8 cellular contexts compared by ENCODE assay signal in the genomic region with DNA sequence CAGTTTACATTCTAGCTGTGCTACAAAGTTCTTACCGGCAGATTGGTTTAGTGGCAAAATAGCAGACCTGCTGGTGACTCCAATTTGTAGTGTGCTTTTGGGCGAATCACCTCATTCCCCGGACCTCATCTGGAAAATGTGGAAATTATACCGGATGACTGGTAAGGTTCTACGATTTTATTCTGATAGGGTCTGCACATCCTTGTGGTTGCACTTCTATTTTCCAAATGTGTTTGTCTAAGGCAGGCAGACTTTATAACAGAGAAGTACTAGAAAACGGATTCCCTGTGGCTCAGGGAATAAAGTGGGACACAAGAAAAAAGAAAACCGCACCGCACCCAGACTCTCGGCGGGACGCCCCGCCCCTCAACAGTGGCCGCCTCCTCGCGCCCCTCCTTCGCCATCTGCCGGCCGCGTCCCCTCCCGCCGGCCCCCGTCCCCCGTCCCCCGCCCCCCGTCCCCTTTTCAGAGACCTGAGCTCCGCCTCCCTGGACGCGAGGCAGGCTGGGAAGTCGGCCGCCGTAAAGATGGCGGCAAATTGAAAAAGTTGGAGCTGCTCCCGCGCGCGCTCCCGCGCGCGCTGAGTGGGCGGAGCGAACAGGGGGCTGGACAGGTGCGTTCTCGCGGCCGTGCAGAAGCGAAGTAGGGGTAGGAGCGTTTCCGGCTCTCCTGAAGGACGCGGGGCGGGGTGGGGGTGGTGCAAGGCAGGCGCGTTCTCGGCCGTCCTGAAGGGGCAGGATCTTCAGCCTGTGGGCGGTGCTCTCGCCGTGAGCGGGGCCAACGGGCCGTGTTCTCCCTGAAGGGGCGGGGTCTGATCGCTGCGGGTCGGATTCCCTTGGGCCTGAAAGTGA. TPM values are rescaled to one million over a fixed set of nuclear protein-coding genes. Genes with fewer than 3 reads are reported as not detected.
A peak's percentile ranks its signal among the peaks of the same experiment; 100 is the strongest.
DNase-seq lines count a peak whose midpoint lies in the region; ATAC-seq and TF ChIP-seq lines count a peak whose summit lies in the region.

No MANE protein-coding gene starts in this region.

- H2BK120ac ChIP-seq in H9 (ENCODE audit: low read depth, low read length, poor library complexity, severe bottlenecking) = no peak overlapping the region

- TF ChIP-seq EP300 in neural cell (conservative IDR thresholded peaks at IDR 0.05; ENCODE audit: poor library complexity, severe bottlenecking) = no peak

- H3K23ac ChIP-seq in H9 (ENCODE audit: insufficient read length, low read depth, low read length) = no peak overlapping the region

- H3K4me1 Mint-ChIP-seq in H9 = peaks cover 12 to 14% of the 10 kb centered on the region in 2 experiments
- H3K4me1 Mint-ChIP-seq in stimulated activated naive CD8-positive, alpha-beta T cell treated with anti-CD3 and anti-CD28 coated beads, Interleukin-15, amount 100 ng/mL, for 72 hours = peaks cover 67% of the 10 kb centered on the region

- peak overlapping the region; percentile 99 for H3K14ac ChIP-seq in H9 (ENCODE audit: insufficient read depth, low read length)

- H3K9me3 ChIP-seq in H9 (ENCODE audit: control insufficient read depth, low read depth, low read length) (no peaks in the 10 kb centered on the region), MG63 (no peaks in the 10 kb centered on the region), neural cell (ENCODE audit: low read length) (no peaks in the 10 kb centered on the region)

- no CpG with 5 or more reads among the region's 66 CpGs for WGBS in H9 (ENCODE audit: extremely low coverage, insufficient read length, low lambda C conversion rate)

- H3K27ac ChIP-seq in H9 (ENCODE audit: insufficient read length, low read depth, low read length) = peak overlapping the region; percentile 88
- H3K27ac ChIP-seq in neural cell (ENCODE audit: low read length) = peak overlapping the region; percentile 73

- no peak overlapping the region; the same call in 1 of the 2 replicates for H2BK15ac ChIP-seq in H9 (ENCODE audit: low read depth, low read length)

- H3K4me3 ChIP-seq in MG63 = peak overlapping the region; percentile 81
- H3K4me3 ChIP-seq in fibroblast of villous mesenchyme (ENCODE audit: low read depth, low read length) = peak overlapping the region; percentile 64
- H3K4me3 ChIP-seq in neural cell (ENCODE audit: low read length) = peak overlapping the region; percentile 89

- DNase-seq in ELR (ENCODE audit: low read depth) (peak; percentile 100), H9 (peak; percentile 99), MG63 (peak; percentile 99), SHP77 (lab: John Stamatoyannopoulos, UW) (peak; percentile 100), activated gamma-delta T cell (lab: John Stamatoyannopoulos, UW) (peak; percentile 95), fibroblast of villous mesenchyme (ENCODE audit: low read depth) (peak; percentile 99)
- DNase-seq in stimulated activated naive CD8-positive, alpha-beta T cell treated with anti-CD3 and anti-CD28 coated beads, Interleukin-15, amount 100 ng/mL, for 72 hours = peak; percentile 99 to 100

- peak; percentile 93 for ATAC-seq in stimulated activated naive CD8-positive, alpha-beta T cell treated with anti-CD3 and anti-CD28 coated beads, Interleukin-15, amount 100 ng/mL, for 72 hours

- H3K4me2 ChIP-seq in H9 (ENCODE audit: insufficient read depth, insufficient read length, low read length) = peak overlapping the region; percentile 75
- peak overlapping the region; percentile 63 for H3K4me2 ChIP-seq in neural cell (ENCODE audit: low read length)

- peak overlapping the region; percentile 99 for H2AFZ ChIP-seq in H9 (ENCODE audit: low read length)
- peak overlapping the region; percentile 65 for H2AFZ ChIP-seq in neural cell (ENCODE audit: low read depth, low read length)

- H3K27ac Mint-ChIP-seq in H9 = peak overlapping the region; percentile 99 to 100 (median 100)
- peak overlapping the region; percentile 91 to 95 for H3K27ac Mint-ChIP-seq in stimulated activated naive CD8-positive, alpha-beta T cell treated with anti-CD3 and anti-CD28 coated beads, Interleukin-15, amount 100 ng/mL, for 72 hours

- peak overlapping the region; percentile 95 for H3K9ac ChIP-seq in H9 (ENCODE audit: extremely low read depth, insufficient read length, low read length)
- peak overlapping the region; percentile 72 for H3K9ac ChIP-seq in neural cell (ENCODE audit: low read length)

- peak overlapping the region; percentile 94 to 97 for H3K4me3 Mint-ChIP-seq in H9
- H3K4me3 Mint-ChIP-seq in stimulated activated naive CD8-positive, alpha-beta T cell treated with anti-CD3 and anti-CD28 coated beads, Interleukin-15, amount 100 ng/mL, for 72 hours = peak overlapping the region; percentile 85 to 89

- peaks cover 4% of the 10 kb centered on the region for H3K23me2 ChIP-seq in H9 (ENCODE audit: insufficient read length, low read depth, low read length, poor library complexity, severe bottlenecking)

- no peaks in the 10 kb centered on the region for H3K79me1 ChIP-seq in H9 (ENCODE audit: insufficient read depth, low read depth, low read length, poor library complexity, severe bottlenecking)

- H3K27me3 Mint-ChIP-seq in H9 (ENCODE audit: low read depth) = no peaks in the 10 kb centered on the region
- no peaks in the 10 kb centered on the region for H3K27me3 Mint-ChIP-seq in stimulated activated naive CD8-positive, alpha-beta T cell treated with anti-CD3 and anti-CD28 coated beads, Interleukin-15, amount 100 ng/mL, for 72 hours

- no peak overlapping the region for H3T11ph ChIP-seq in H9 (ENCODE audit: low read length)

- no peak overlapping the region for H2BK12ac ChIP-seq in H9 (ENCODE audit: insufficient read length, low read depth, low read length)

- H2AK5ac ChIP-seq in H9 (ENCODE audit: insufficient read length, low read length) = no peak overlapping the region

- H3K56ac ChIP-seq in H9 (ENCODE audit: insufficient read length, low read depth, low read length) = no peak overlapping the region

- H2BK20ac ChIP-seq in H9 (ENCODE audit: low read depth, low read length, poor library complexity, severe bottlenecking) = no peak overlapping the region

- H4K5ac ChIP-seq in H9 (ENCODE audit: insufficient read length, low read depth, low read length) = no peak overlapping the region

- H4K20me1 ChIP-seq in H9 (ENCODE audit: control insufficient read depth, insufficient read depth, insufficient read length) (no peaks in the 10 kb centered on the region), neural cell (ENCODE audit: insufficient read depth) (no peaks in the 10 kb centered on the region)

- H3K27me3 ChIP-seq in H9 (ENCODE audit: insufficient read depth, low read length) (no peaks in the 10 kb centered on the region), MG63 (no peaks in the 10 kb centered on the region), neural cell (ENCODE audit: insufficient read depth, low read depth, low read length) (no peaks in the 10 kb centered on the region)

- TF ChIP-seq CTCF in H9 (conservative IDR thresholded peaks at IDR 0.05) = peak; percentile 29; the same call in 2 of the 3 replicates
- peak; percentile 3 for TF ChIP-seq CTCF in fibroblast of villous mesenchyme (IDR thresholded peaks at IDR 0.05; ENCODE audit: insufficient read depth, low read depth, low read length)
- TF ChIP-seq CTCF in neural cell (IDR thresholded peaks at IDR 0.05; ENCODE audit: poor library complexity, severe bottlenecking) = peak; percentile 11

- TF ChIP-seq RAD21 in neural cell (conservative IDR thresholded peaks at IDR 0.05) = peak; percentile 36

- peaks cover 4% of the 10 kb centered on the region; the same call in 1 of the 2 replicates for H3K79me2 ChIP-seq in H9 (ENCODE audit: insufficient read depth, low read length)
- H3K79me2 ChIP-seq in neural cell (replicated peaks; ENCODE audit: insufficient read depth, low read length) = peaks cover 30% of the 10 kb centered on the region

- H4K8ac ChIP-seq in H9 (replicated peaks; ENCODE audit: insufficient read length, low read depth, low read length) = no peak overlapping the region

- no peak overlapping the region for H3K4ac ChIP-seq in H9 (ENCODE audit: low read depth, low read length)

- H2BK5ac ChIP-seq in H9 (ENCODE audit: insufficient read length, low read length) = no peak overlapping the region

- H3K18ac ChIP-seq in H9 (ENCODE audit: insufficient read length, low read depth, low read length) = peak overlapping the region; percentile 99

- peaks cover 8% of the 10 kb centered on the region for H3F3A ChIP-seq in neural cell (ENCODE audit: insufficient read depth, low read length, poor library complexity, severe bottlenecking)

- no peaks in the 10 kb centered on the region for H3K9me2 ChIP-seq in neural cell (ENCODE audit: insufficient read depth, low read length)

- H3K9me3 Mint-ChIP-seq in H9 = no peaks in the 10 kb centered on the region
- no peaks in the 10 kb centered on the region for H3K9me3 Mint-ChIP-seq in stimulated activated naive CD8-positive, alpha-beta T cell treated with anti-CD3 and anti-CD28 coated beads, Interleukin-15, amount 100 ng/mL, for 72 hours

- no peaks in the 10 kb centered on the region; the same call in 1 of the 2 replicates for H3K4me1 ChIP-seq in H9 (ENCODE audit: insufficient read depth, low read length)

- H4K91ac ChIP-seq in H9 (ENCODE audit: insufficient read length, low read depth, low read length) = no peak overlapping the region

- H3K36me3 ChIP-seq in MG63 (peaks cover 7% of the 10 kb centered on the region), neural cell (ENCODE audit: insufficient read depth, low read length) (no peaks in the 10 kb centered on the region)

- no peaks in the 10 kb centered on the region; a peak in 1 of 7 replicates for H3K36me3 Mint-ChIP-seq in H9 (ENCODE audit: insufficient read depth in 1 of 3, low read depth in 3 of 3)

TF ChIP-seq in neural cell, 6 proteins besides CTCF, POLR2A, EP300 and RAD21:
- TF ChIP-seq EZH2 (IDR thresholded peaks at IDR 0.05; ENCODE audit: borderline replicate concordance, insufficient read depth, low read length, poor library complexity, severe bottlenecking) (no peak), TAF1 (IDR thresholded peaks at IDR 0.05; ENCODE audit: low read depth) (peak; percentile 49), MXI1 (conservative IDR thresholded peaks at IDR 0.05; ENCODE audit: poor library complexity, severe bottlenecking) (peak; percentile 95)

RNA-seq across cellular contexts. Expression of gene CCM2, which starts 0.5 kb away (rescaled TPM):
- total RNA-seq in H9 (2021) = 30.4 and 30.5 TPM in 2 replicates
- total RNA-seq in MG63 (2014; rRNA removed; shearing (Covaris generic); ENCODE audit: low replicate concordance) = 43.2 and 50.6 TPM in 2 replicates
- total RNA-seq in fibroblast of villous mesenchyme = 41.9 and 45.4 TPM in 2 replicates
- 25.8 and 37.5 TPM in 2 replicates for polyA plus RNA-seq in neural cell
- polyA minus RNA-seq in neural cell = 17.3 and 18.6 TPM in 2 replicates

RNA-seq across cellular contexts. Expression of gene MYO1G, which starts 20.7 kb away (rescaled TPM):
- total RNA-seq in H9 (2021) (0.55 and 0.57 TPM in 2 replicates), fibroblast of villous mesenchyme (under 0.01 TPM in 2 replicates)
- total RNA-seq in MG63 (2014; rRNA removed; shearing (Covaris generic); ENCODE audit: low replicate concordance) = 0.03 TPM in 1 of 2 replicates, not detected in the other
- polyA plus RNA-seq in neural cell = 0.38 TPM in 1 of 2 replicates, not detected in the other
- polyA minus RNA-seq in neural cell = 0.24 and 0.35 TPM in 2 replicates

Comparison
In these comparisons a context has a peak if more than half of its experiments do, and no peak if none do; other contexts are left out.
1. Peak in every context shown above with its lines: DNase-seq, ATAC-seq, H3K4me3 ChIP-seq and H3K27ac ChIP-seq.